In the genomic region with DNA sequence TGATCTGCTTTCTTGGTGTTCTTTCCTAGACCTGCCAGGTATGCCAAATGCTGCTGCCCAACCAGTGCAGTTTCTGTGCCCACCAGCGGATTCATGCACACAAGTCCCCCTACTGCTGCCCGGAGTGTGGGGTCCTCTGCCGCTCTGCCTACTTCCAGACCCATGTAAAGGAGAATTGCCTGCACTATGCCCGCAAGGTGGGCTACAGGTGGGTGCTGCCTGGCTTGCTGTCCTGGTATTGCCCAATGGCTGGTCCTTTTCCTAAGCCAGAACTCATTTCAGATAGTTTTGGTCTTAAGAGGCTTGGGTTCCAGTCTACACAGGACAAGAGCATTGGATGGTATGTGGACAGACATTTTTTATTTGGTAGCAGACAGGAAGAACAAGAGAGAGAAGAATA, we compare ENCODE assay signal across 29 cellular contexts. TPM values are rescaled to one million over a fixed set of nuclear protein-coding genes. Genes with fewer than 3 reads are reported as not detected.
A peak's percentile ranks its signal among the peaks of the same experiment; 100 is the strongest.
DNase-seq lines count a peak whose midpoint lies in the region; ATAC-seq and TF ChIP-seq lines count a peak whose summit lies in the region.
"Had no signal": no experiment of that assay in that cellular context is flagged by ENCODE, and none has a peak within 500 bp of the region (broad histone marks: within the 10 kb centered on the region; RNA-seq: fewer than 3 reads in every experiment).

No MANE protein-coding gene starts in this region.

- DNase-seq in activated CD8-positive, alpha-beta memory T cell treated with anti-CD3 and anti-CD28 coated beads for 24 hours: peak; percentile 44
- no peak for DNase-seq in activated CD8-positive, alpha-beta memory T cell treated with anti-CD3 and anti-CD28 coated beads, Interleukin-2, amount 10 ng/mL, durations not matched to agents 7 days and 5 days
- no peak for DNase-seq in CD8-positive, alpha-beta T cell
- peak; percentile 58 for DNase-seq in coronary artery (ENCODE audit: low spot score)
- DNase-seq in trophoblast cell: no peak
- DNase-seq in colonic mucosa: no peak
- no peak for DNase-seq in A172 (ENCODE audit: low spot score)
- no peak for DNase-seq in SK-N-SH
- DNase-seq: activated CD4-positive, alpha-beta memory T cell treated with anti-CD3 and anti-CD28 coated beads for 36 hours; activated gamma-delta T cell; central memory CD4-positive, alpha-beta T cell; DMS153; dorsolateral prefrontal cortex; esophagus squamous epithelium; foreskin keratinocyte; KBM-7; NCI-H1105 treated with DMSO at 0.1 percent for 48 hours; NCI-H187 treated with DMSO at 0.1 percent for 48 hours; NCI-H526; ovary; stimulated activated CD4-positive, alpha-beta T cell treated with anti-CD3 and anti-CD28 coated beads, Interleukin-15, amount 100 ng/mL, for 24 hours; stimulated activated naive CD4-positive, alpha-beta T cell treated with Interleukin-2 at 50 U/mL for 16 hours; T-helper 1 cell had no signal

- no peak overlapping the region for H2BK5ac ChIP-seq in trophoblast cell (ENCODE audit: low read depth, low read length, poor library complexity)

- TF ChIP-seq RAD21 in SK-N-SH (IDR thresholded peaks at IDR 0.05; ENCODE audit: low read length): no peak

- H3K4ac ChIP-seq in trophoblast cell (ENCODE audit: low read depth, low read length): no peak overlapping the region

- no peak overlapping the region for H4K8ac ChIP-seq in trophoblast cell (ENCODE audit: low read depth, low read length)

- no peak overlapping the region for H3K14ac ChIP-seq in trophoblast cell (ENCODE audit: low read length)

- TF ChIP-seq CTCF in CD8-positive, alpha-beta T cell (IDR thresholded peaks at IDR 0.05): no peak
- TF ChIP-seq CTCF in coronary artery (IDR thresholded peaks at IDR 0.05) (no peak), colonic mucosa (IDR thresholded peaks at IDR 0.05) (no peak), SK-N-SH (IDR thresholded peaks at IDR 0.05) (no peak)

- H3K9me3 Mint-ChIP-seq in activated CD8-positive, alpha-beta memory T cell treated with anti-CD3 and anti-CD28 coated beads, Interleukin-2, amount 10 ng/mL, durations not matched to agents 7 days and 5 days (ENCODE audit: low read depth): no peaks in the 10 kb centered on the region
- H3K9me3 Mint-ChIP-seq in CD8-positive, alpha-beta T cell: no peaks in the 10 kb centered on the region
- H3K9me3 Mint-ChIP-seq: activated CD4-positive, alpha-beta memory T cell treated with anti-CD3 and anti-CD28 coated beads for 36 hours had no signal

- H3K36me3 ChIP-seq in CD8-positive, alpha-beta T cell (ENCODE audit: insufficient read depth, low read length): peaks cover 11% of the 10 kb centered on the region
- peaks cover 23 to 25% of the 10 kb centered on the region in 2 experiments for H3K36me3 ChIP-seq in trophoblast cell (ENCODE audit: control insufficient read depth in 1 of 2, insufficient read depth in 2 of 2, low read length in 2 of 2)
- H3K36me3 ChIP-seq in colonic mucosa: peaks cover 10% of the 10 kb centered on the region
- H3K36me3 ChIP-seq in SK-N-SH (replicated peaks in 1 of 2; ENCODE audit: control insufficient read depth in 1 of 2, insufficient read depth in 2 of 2, low read length in 1 of 2): peaks cover 41 to 51% of the 10 kb centered on the region in 2 experiments
- H3K36me3 ChIP-seq: ovary had no signal

- H3K27me3 Mint-ChIP-seq in activated CD8-positive, alpha-beta memory T cell treated with anti-CD3 and anti-CD28 coated beads, Interleukin-2, amount 10 ng/mL, durations not matched to agents 7 days and 5 days: no peaks in the 10 kb centered on the region
- no peaks in the 10 kb centered on the region for H3K27me3 Mint-ChIP-seq in CD8-positive, alpha-beta T cell (ENCODE audit: low read depth)
- H3K27me3 Mint-ChIP-seq: activated CD4-positive, alpha-beta memory T cell treated with anti-CD3 and anti-CD28 coated beads for 36 hours had no signal

- no peak overlapping the region for H3K4me2 ChIP-seq in trophoblast cell (ENCODE audit: low read length)
- no peak overlapping the region for H3K4me2 ChIP-seq in SK-N-SH
- H3K4me2 ChIP-seq: A549 had no signal

- H2AK5ac ChIP-seq in trophoblast cell (ENCODE audit: low read length): no peak overlapping the region

- ATAC-seq in activated CD8-positive, alpha-beta memory T cell treated with anti-CD3 and anti-CD28 coated beads, Interleukin-2, amount 10 ng/mL, durations not matched to agents 7 days and 5 days: no peak
- no peak for ATAC-seq in CD8-positive, alpha-beta T cell
- ATAC-seq: A549; activated CD4-positive, CD25-positive, alpha-beta regulatory T cell treated with anti-CD3 and anti-CD28 coated beads, Interleukin-2, amount 50 U/mL, for 24 hours; foreskin keratinocyte had no signal

- POLR2A ChIA-PET in CD8-positive, alpha-beta T cell (lab: Charles Lee): no interaction called here
- POLR2A ChIA-PET in SK-N-SH (lab: Yijun Ruan, JAX): no interaction called here

- H3F3A ChIP-seq in SK-N-SH (replicated peaks; ENCODE audit: insufficient read depth): no peaks in the 10 kb centered on the region

- H3K4me1 ChIP-seq in CD8-positive, alpha-beta T cell (ENCODE audit: insufficient read depth, low read length): no peaks in the 10 kb centered on the region
- H3K4me1 ChIP-seq in trophoblast cell (ENCODE audit: control insufficient read depth in 1 of 2, insufficient read depth in 2 of 2, low read length in 2 of 2) (no peaks in the 10 kb centered on the region), colonic mucosa (no peaks in the 10 kb centered on the region), SK-N-SH (ENCODE audit: control insufficient read depth in 1 of 2, insufficient read depth in 2 of 2, low read depth in 1 of 2, low read length in 1 of 2) (peaks cover 0 to 3% of the 10 kb centered on the region in 2 experiments; a peak in 1 of 4 replicates)
- H3K4me1 ChIP-seq: A549, foreskin keratinocyte had no signal

- H3K4me3 ChIP-seq in CD8-positive, alpha-beta T cell (ENCODE audit: low read depth, low read length): no peak overlapping the region
- H3K4me3 ChIP-seq in coronary artery (no peak overlapping the region), trophoblast cell (ENCODE audit: low read depth, low read length) (no peak overlapping the region), colonic mucosa (no peak overlapping the region), SK-N-SH (ENCODE audit: low read depth in 2 of 2, low read length in 1 of 2) (no peak overlapping the region)
- H3K4me3 ChIP-seq: A549, adrenal gland, dorsolateral prefrontal cortex, esophagus squamous epithelium, ovary, thoracic aorta had no signal

- H3K9me3 ChIP-seq in CD8-positive, alpha-beta T cell (ENCODE audit: low read length): no peaks in the 10 kb centered on the region
- H3K9me3 ChIP-seq in trophoblast cell (ENCODE audit: insufficient read depth, low read depth, low read length) (no peaks in the 10 kb centered on the region), colonic mucosa (no peaks in the 10 kb centered on the region), SK-N-SH (no peaks in the 10 kb centered on the region)
- H3K9me3 ChIP-seq: A549, adrenal gland, esophagus squamous epithelium, ovary, thoracic aorta had no signal

- peak overlapping the region; percentile 79 for H3K18ac ChIP-seq in trophoblast cell (ENCODE audit: low read length)

- peaks cover 2% of the 10 kb centered on the region for H3K79me1 ChIP-seq in trophoblast cell (ENCODE audit: low read length)

- CTCF ChIA-PET in activated CD8-positive, alpha-beta memory T cell treated with anti-CD3 and anti-CD28 coated beads, Interleukin-2, amount 10 ng/mL, durations not matched to agents 7 days and 5 days (lab: Charles Lee): no interaction called here
- CTCF ChIA-PET in CD8-positive, alpha-beta T cell (lab: Charles Lee): interaction anchor here (0.6 to 2.0 kb wide), 3 partner anchors 113 to 135 kb away, joined by 3 to 6 read pairs (median 4); a partner anchor contains a TSS
- CTCF ChIA-PET in SK-N-SH (lab: Yijun Ruan, JAX): interaction anchor here (1.0 kb wide), 1 partner anchor 15 kb away, joined by 4 read pairs; no protein-coding TSS in a partner anchor

- H4K20me1 ChIP-seq in SK-N-SH (ENCODE audit: insufficient read depth): peaks cover 25% of the 10 kb centered on the region

- peaks cover 7% of the 10 kb centered on the region for H3K4me1 Mint-ChIP-seq in activated CD8-positive, alpha-beta memory T cell treated with anti-CD3 and anti-CD28 coated beads, Interleukin-2, amount 10 ng/mL, durations not matched to agents 7 days and 5 days
- H3K4me1 Mint-ChIP-seq in CD8-positive, alpha-beta T cell (ENCODE audit: low read depth): peaks cover 33% of the 10 kb centered on the region

- H3K4me3 Mint-ChIP-seq in activated CD8-positive, alpha-beta memory T cell treated with anti-CD3 and anti-CD28 coated beads, Interleukin-2, amount 10 ng/mL, durations not matched to agents 7 days and 5 days: no peak overlapping the region
- H3K4me3 Mint-ChIP-seq in CD8-positive, alpha-beta T cell: no peak overlapping the region
- H3K4me3 Mint-ChIP-seq: activated CD4-positive, alpha-beta memory T cell treated with anti-CD3 and anti-CD28 coated beads for 36 hours had no signal

- H3K9me2 ChIP-seq in SK-N-SH: no peaks in the 10 kb centered on the region

- H3K27ac ChIP-seq in CD8-positive, alpha-beta T cell (ENCODE audit: low read depth, low read length): no peak overlapping the region
- H3K27ac ChIP-seq in coronary artery (no peak overlapping the region), trophoblast cell (ENCODE audit: low read depth, low read length) (no peak overlapping the region), colonic mucosa (no peak overlapping the region), SK-N-SH (ENCODE audit: low read depth in 2 of 2, low read length in 1 of 2) (no peak overlapping the region)
- H3K27ac ChIP-seq: A549, esophagus squamous epithelium, foreskin keratinocyte, HL-60, ovary, thoracic aorta had no signal

- no CpG with 5 or more reads among the region's 4 CpGs for WGBS in trophoblast cell (ENCODE audit: extremely low coverage, insufficient coverage, insufficient read length)
- 100% methylated on average over 4 of the region's 4 CpGs for WGBS in SK-N-SH (ENCODE audit: low lambda C conversion rate)

- H3K36me3 Mint-ChIP-seq in activated CD8-positive, alpha-beta memory T cell treated with anti-CD3 and anti-CD28 coated beads, Interleukin-2, amount 10 ng/mL, durations not matched to agents 7 days and 5 days: peaks cover 45% of the 10 kb centered on the region
- H3K36me3 Mint-ChIP-seq in CD8-positive, alpha-beta T cell: peaks cover 79% of the 10 kb centered on the region

- H4K91ac ChIP-seq in trophoblast cell (ENCODE audit: low read depth, low read length): no peak overlapping the region

- no peak for TF ChIP-seq EP300 in SK-N-SH (IDR thresholded peaks at IDR 0.05; ENCODE audit: borderline replicate concordance in 1 of 2, low read depth in 1 of 2, low read length in 1 of 2)

- no peak overlapping the region for H3K23ac ChIP-seq in trophoblast cell (ENCODE audit: low read length)

- intact Hi-C loops in CD8-positive, alpha-beta T cell (cut with DNase I, micrococcal nuclease): no loop called here
- intact Hi-C loops in colonic mucosa (cut with DNase I): no loop called here

- H2BK12ac ChIP-seq in trophoblast cell (ENCODE audit: low read length): peak overlapping the region; percentile 53

- no peaks in the 10 kb centered on the region for H3K27me3 ChIP-seq in CD8-positive, alpha-beta T cell (ENCODE audit: insufficient read depth, low read length)
- no peaks in the 10 kb centered on the region for H3K27me3 ChIP-seq in trophoblast cell (ENCODE audit: insufficient read depth, low read length)
- no peaks in the 10 kb centered on the region for H3K27me3 ChIP-seq in colonic mucosa
- H3K27me3 ChIP-seq in SK-N-SH (ENCODE audit: insufficient read depth): no peaks in the 10 kb centered on the region
- H3K27me3 ChIP-seq: adrenal gland, dorsolateral prefrontal cortex, esophagus squamous epithelium, foreskin keratinocyte, ovary had no signal

- no peak overlapping the region for H4K12ac ChIP-seq in trophoblast cell (ENCODE audit: low read depth, low read length)

- H3K79me2 ChIP-seq in trophoblast cell (ENCODE audit: control insufficient read depth, insufficient read depth, low read length, poor library complexity): peaks cover 2% of the 10 kb centered on the region
- H3K79me2 ChIP-seq in SK-N-SH (ENCODE audit: insufficient read depth): peaks cover 71% of the 10 kb centered on the region

- H3K27ac Mint-ChIP-seq in activated CD8-positive, alpha-beta memory T cell treated with anti-CD3 and anti-CD28 coated beads, Interleukin-2, amount 10 ng/mL, durations not matched to agents 7 days and 5 days: no peak overlapping the region
- H3K27ac Mint-ChIP-seq in CD8-positive, alpha-beta T cell: peak overlapping the region; percentile 75

- no peak overlapping the region for H2AFZ ChIP-seq in trophoblast cell (ENCODE audit: insufficient read depth, low read length, poor library complexity)
- no peak overlapping the region for H2AFZ ChIP-seq in SK-N-SH (ENCODE audit: low read depth)

- H2BK120ac ChIP-seq in trophoblast cell (ENCODE audit: insufficient read depth, low read length, poor library complexity): no peak overlapping the region

- no peak overlapping the region for H3K9ac ChIP-seq in trophoblast cell (ENCODE audit: low read length)
- H3K9ac ChIP-seq in colonic mucosa (ENCODE audit: low read depth in 2 of 2, low read length in 2 of 2): no peak overlapping the region
- no peak overlapping the region for H3K9ac ChIP-seq in SK-N-SH

RNA-seq across cellular contexts. Expression of a gene that starts 26.5 kb away (rescaled TPM):
- under 1 TPM; 0.23 to 0.35 TPM for total RNA-seq in activated CD8-positive, alpha-beta memory T cell treated with anti-CD3 and anti-CD28 coated beads, Interleukin-2, amount 10 ng/mL, durations not matched to agents 7 days and 5 days
- under 1 TPM; 0.14 TPM for total RNA-seq in CD8-positive, alpha-beta T cell
- 11.4 TPM in 2 replicates for polyA plus RNA-seq in trophoblast cell (2013)
- 1 to 10 TPM in 1 of 2 donors, under 1 TPM in 1; 0.74 to 2.4 TPM for total RNA-seq in colonic mucosa
- 0.10 and 0.12 TPM in 2 replicates for total RNA-seq in A172 (2014; rRNA removed; shearing (Covaris generic))
- polyA plus RNA-seq in SK-N-SH (2012; rRNA removed): 0.16 TPM in 2 replicates
- polyA plus RNA-seq in SK-N-SH (2012; cell fraction: cytosol; rRNA removed): 0.08 and 0.09 TPM in 2 replicates
- polyA plus RNA-seq in SK-N-SH (2012; cell fraction: nucleus; rRNA removed): 1.3 and 2.0 TPM in 2 replicates
- polyA plus RNA-seq: neural cell had no signal

RNA-seq across cellular contexts. Expression of a gene that starts 42.3 kb away (rescaled TPM):
- 10 to 100 TPM; 32.9 to 39.7 TPM for total RNA-seq in activated CD8-positive, alpha-beta memory T cell treated with anti-CD3 and anti-CD28 coated beads, Interleukin-2, amount 10 ng/mL, durations not matched to agents 7 days and 5 days
- 10 to 100 TPM; 24.6 to 25.1 TPM for total RNA-seq in CD8-positive, alpha-beta T cell
- polyA plus RNA-seq in trophoblast cell (2013): 25.3 and 25.7 TPM in 2 replicates
- 10 to 100 TPM; 25.9 to 27.0 TPM for total RNA-seq in colonic mucosa
- 5.6 and 6.9 TPM in 2 replicates for total RNA-seq in A172 (2014; rRNA removed; shearing (Covaris generic))
- 8.0 and 8.7 TPM in 2 replicates for polyA plus RNA-seq in SK-N-SH (2012; rRNA removed)
- 4.2 and 5.8 TPM in 2 replicates for polyA plus RNA-seq in SK-N-SH (2012; cell fraction: cytosol; rRNA removed)
- 18.7 and 18.8 TPM in 2 replicates for polyA plus RNA-seq in SK-N-SH (2012; cell fraction: nucleus; rRNA removed)

Comparison
In these comparisons a context has a peak if more than half of its experiments do, and no peak if none do; other contexts are left out.
1. DNase-seq: peak in activated CD8-positive, alpha-beta memory T cell treated with anti-CD3 and anti-CD28 coated beads for 24 hours (single experiment) and coronary artery (single experiment); none in activated CD8-positive, alpha-beta memory T cell treated with anti-CD3 and anti-CD28 coated beads, Interleukin-2, amount 10 ng/mL, durations not matched to agents 7 days and 5 days (single experiment), CD8-positive, alpha-beta T cell (0 of 7), trophoblast cell (0 of 2), colonic mucosa (single experiment), A172 (single experiment) and SK-N-SH (single experiment).